In genomic region chr7:142257958-142258357, GRCh38 we compare ENCODE assay signal across 38 cellular contexts. TPM values are rescaled to one million over a fixed set of nuclear protein-coding genes. Genes with fewer than 3 reads are reported as not detected.
"Had no signal": no experiment of that assay in that cellular context is flagged by ENCODE, and none has a peak within 500 bp of the region (broad histone marks: within the 10 kb centered on the region; RNA-seq: fewer than 3 reads in every experiment).

A gene with protein sequence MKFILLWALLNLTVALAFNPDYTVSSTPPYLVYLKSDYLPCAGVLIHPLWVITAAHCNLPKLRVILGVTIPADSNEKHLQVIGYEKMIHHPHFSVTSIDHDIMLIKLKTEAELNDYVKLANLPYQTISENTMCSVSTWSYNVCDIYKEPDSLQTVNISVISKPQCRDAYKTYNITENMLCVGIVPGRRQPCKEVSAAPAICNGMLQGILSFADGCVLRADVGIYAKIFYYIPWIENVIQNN (minus strand): TSS chr7:142258058. CDS start chr7:142257707, 351 bp downstream.

- H3K27ac ChIP-seq: KMS-11 had no signal

- H3K9me3 ChIP-seq: MG63 had no signal

- H3K27me3 ChIP-seq: MG63 had no signal

- H3K9ac ChIP-seq: KMS-11 had no signal

- H3K4me3 ChIP-seq: MG63 had no signal

- DNase-seq: Karpas-422, Kasumi-1, KG1, MG63, MM.1S, MV-4-11, NCI-H1048, NCI-H1092, NCI-H1092 treated with DMSO at 0.1 percent for 48 hours, NCI-H1105, NCI-H1105 treated with DMSO at 0.1 percent for 48 hours, NCI-H1417, NCI-H1417 treated with DMSO at 0.1 percent for 48 hours, NCI-H1436, NCI-H1436 treated with DMSO at 0.1 percent for 48 hours, NCI-H146, NCI-H1694, NCI-H1694 treated with DMSO at 0.1 percent for 48 hours, NCI-H187, NCI-H187 treated with DMSO at 0.1 percent for 48 hours, NCI-H1930, NCI-H2029, NCI-H2029 treated with DMSO at 0.1 percent for 48 hours, NCI-H2081, NCI-H2081 treated with DMSO at 0.1 percent for 48 hours, NCI-H2107, NCI-H2171, NCI-H2171 treated with DMSO at 0.1 percent for 48 hours, NCI-H226, NCI-H345, NCI-H446, NCI-H446 treated with DMSO at 0.1 percent for 48 hours, NCI-H510A had no signal

- H3K4me2 ChIP-seq: KMS-11 had no signal

- H3K36me3 ChIP-seq: MG63 had no signal

RNA-seq across cellular contexts. Expression of the gene that starts here (rescaled TPM):
- total RNA-seq: LHCN-M2, M059J, MCF 10A, NCI-H460 had no signal
